ENCODE assay signal across 29 cellular contexts in the genomic region with DNA sequence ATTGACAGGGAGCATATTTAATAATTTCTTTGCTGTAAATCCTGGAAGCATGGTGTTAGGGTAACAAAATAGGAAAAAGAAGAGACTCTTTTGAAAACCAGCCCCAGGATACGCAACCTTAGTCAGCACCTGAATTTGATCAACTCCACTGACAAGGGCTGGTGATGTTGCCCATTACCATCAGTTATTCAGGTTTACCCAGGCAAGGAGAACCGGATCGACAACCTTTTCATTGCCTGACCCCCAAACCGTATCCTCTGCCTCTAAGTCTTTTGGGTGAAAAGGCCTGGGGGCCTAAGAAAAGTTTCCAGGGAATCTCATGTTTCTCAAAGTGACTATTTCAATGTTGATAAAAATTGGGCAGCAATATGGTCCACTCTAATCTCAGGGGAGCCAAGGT.
"Had no signal": no experiment of that assay in that cellular context is flagged by ENCODE, and none has a peak within 500 bp of the region (broad histone marks: within the 10 kb centered on the region; RNA-seq: fewer than 3 reads in every experiment).

No MANE protein-coding gene starts in this region.

- ATAC-seq: activated naive CD4-positive, alpha-beta T cell treated with anti-CD3 and anti-CD28 coated beads, Interleukin-2, amount 50 U/mL, for 72 hours; activated T-cell treated with anti-CD3 and anti-CD28 coated beads, Interleukin-2, amount 50 U/mL, for 72 hours; gastroesophageal sphincter had no signal

- DNase-seq: activated CD4-positive, alpha-beta memory T cell treated with anti-CD3 and anti-CD28 coated beads, Interleukin-2, amount 10 ng/mL, durations not matched to agents 7 days and 5 days; activated CD4-positive, alpha-beta T cell treated with anti-CD3 and anti-CD28 coated beads for 1 hour; activated CD4-positive, alpha-beta T cell treated with anti-CD3 and anti-CD28 coated beads for 4 hours; activated CD4-positive, alpha-beta T cell treated with anti-CD3 and anti-CD28 coated beads, Interleukin-2, amount 10 ng/mL, durations not matched to agents 7 days and 5 days; activated CD4-positive, alpha-beta T cell treated with anti-CD3 and anti-CD28 coated beads, Interleukin-2, amount 50 U/mL, for 4 hours; activated CD8-positive, alpha-beta memory T cell treated with anti-CD3 and anti-CD28 coated beads, Interleukin-2, amount 50 U/mL, for 48 hours; activated gamma-delta T cell; activated naive CD4-positive, alpha-beta T cell; activated naive CD4-positive, alpha-beta T cell treated with anti-CD3 and anti-CD28 coated beads, Interleukin-2, amount 10 ng/mL, durations not matched to agents 7 days and 5 days; activated naive CD8-positive, alpha-beta T cell treated with anti-CD3 and anti-CD28 coated beads, Interleukin-2, amount 10 ng/mL, durations not matched to agents 7 days and 5 days; activated T-cell treated with anti-CD3 and anti-CD28 coated beads for 4 hours; activated T-cell treated with anti-CD3 and anti-CD28 coated beads, Interleukin-2, amount 50 U/mL, for 24 hours; activated T-cell treated with anti-CD3 and anti-CD28 coated beads, Interleukin-2, amount 50 U/mL, for 72 hours; central memory CD4-positive, alpha-beta T cell; cerebellar nuclear complex; colonic mucosa; effector CD8-positive, alpha-beta T cell; esophagus squamous epithelium; foreskin melanocyte; T-helper 2 cell had no signal

- H3K36me3 ChIP-seq: ascending aorta, breast epithelium, cardiac muscle cell, colonic mucosa, esophagus squamous epithelium, gastroesophageal sphincter had no signal

- H3K9me3 ChIP-seq: ascending aorta, breast epithelium, colonic mucosa, esophagus squamous epithelium, gastroesophageal sphincter had no signal

- H3K4me1 ChIP-seq: ascending aorta, breast epithelium, colonic mucosa, esophagus squamous epithelium, gastroesophageal sphincter had no signal

- H3K4me3 ChIP-seq: ascending aorta, breast epithelium, cardiac muscle cell, colonic mucosa, esophagus squamous epithelium, gastroesophageal sphincter had no signal

- H3K27ac Mint-ChIP-seq: activated CD4-positive, alpha-beta memory T cell treated with anti-CD3 and anti-CD28 coated beads, Interleukin-2, amount 10 ng/mL, durations not matched to agents 7 days and 5 days; activated CD4-positive, alpha-beta T cell treated with anti-CD3 and anti-CD28 coated beads, Interleukin-2, amount 10 ng/mL, durations not matched to agents 7 days and 5 days; activated naive CD4-positive, alpha-beta T cell treated with anti-CD3 and anti-CD28 coated beads, Interleukin-2, amount 10 ng/mL, durations not matched to agents 7 days and 5 days; activated naive CD4-positive, alpha-beta T cell treated with anti-CD3 and anti-CD28 coated beads, Interleukin-2, amount 50 U/mL, for 72 hours; activated naive CD8-positive, alpha-beta T cell treated with anti-CD3 and anti-CD28 coated beads, Interleukin-2, amount 10 ng/mL, durations not matched to agents 7 days and 5 days; activated T-cell treated with anti-CD3 and anti-CD28 coated beads, Interleukin-2, amount 50 U/mL, for 24 hours; activated T-cell treated with anti-CD3 and anti-CD28 coated beads, Interleukin-2, amount 50 U/mL, for 72 hours; brain had no signal

- H3K27ac ChIP-seq: ascending aorta, breast epithelium, cardiac muscle cell, colonic mucosa, epithelial cell of prostate, esophagus squamous epithelium, gastroesophageal sphincter had no signal

- H3K27me3 Mint-ChIP-seq: activated CD4-positive, alpha-beta memory T cell treated with anti-CD3 and anti-CD28 coated beads, Interleukin-2, amount 10 ng/mL, durations not matched to agents 7 days and 5 days; activated CD4-positive, alpha-beta T cell treated with anti-CD3 and anti-CD28 coated beads, Interleukin-2, amount 10 ng/mL, durations not matched to agents 7 days and 5 days; activated naive CD8-positive, alpha-beta T cell treated with anti-CD3 and anti-CD28 coated beads, Interleukin-2, amount 10 ng/mL, durations not matched to agents 7 days and 5 days; activated T-cell treated with anti-CD3 and anti-CD28 coated beads, Interleukin-2, amount 50 U/mL, for 24 hours; brain had no signal

- FAIRE-seq: endometrium, endothelial cell of umbilical vein had no signal

- H3K4me1 Mint-ChIP-seq: activated CD4-positive, alpha-beta memory T cell treated with anti-CD3 and anti-CD28 coated beads, Interleukin-2, amount 10 ng/mL, durations not matched to agents 7 days and 5 days; activated CD4-positive, alpha-beta T cell treated with anti-CD3 and anti-CD28 coated beads, Interleukin-2, amount 10 ng/mL, durations not matched to agents 7 days and 5 days; activated naive CD4-positive, alpha-beta T cell treated with anti-CD3 and anti-CD28 coated beads, Interleukin-2, amount 10 ng/mL, durations not matched to agents 7 days and 5 days; activated naive CD8-positive, alpha-beta T cell treated with anti-CD3 and anti-CD28 coated beads, Interleukin-2, amount 10 ng/mL, durations not matched to agents 7 days and 5 days had no signal

- H3K4me3 Mint-ChIP-seq: activated CD4-positive, alpha-beta memory T cell treated with anti-CD3 and anti-CD28 coated beads, Interleukin-2, amount 10 ng/mL, durations not matched to agents 7 days and 5 days; activated CD4-positive, alpha-beta T cell treated with anti-CD3 and anti-CD28 coated beads, Interleukin-2, amount 10 ng/mL, durations not matched to agents 7 days and 5 days; activated naive CD4-positive, alpha-beta T cell treated with anti-CD3 and anti-CD28 coated beads, Interleukin-2, amount 10 ng/mL, durations not matched to agents 7 days and 5 days; activated naive CD8-positive, alpha-beta T cell treated with anti-CD3 and anti-CD28 coated beads, Interleukin-2, amount 10 ng/mL, durations not matched to agents 7 days and 5 days; activated T-cell treated with anti-CD3 and anti-CD28 coated beads, Interleukin-2, amount 50 U/mL, for 24 hours; activated T-cell treated with anti-CD3 and anti-CD28 coated beads, Interleukin-2, amount 50 U/mL, for 72 hours; brain had no signal

- H3K36me3 Mint-ChIP-seq: activated naive CD4-positive, alpha-beta T cell treated with anti-CD3 and anti-CD28 coated beads, Interleukin-2, amount 10 ng/mL, durations not matched to agents 7 days and 5 days; activated naive CD4-positive, alpha-beta T cell treated with anti-CD3 and anti-CD28 coated beads, Interleukin-2, amount 50 U/mL, for 72 hours; activated naive CD8-positive, alpha-beta T cell treated with anti-CD3 and anti-CD28 coated beads, Interleukin-2, amount 10 ng/mL, durations not matched to agents 7 days and 5 days; brain had no signal

- H3K27me3 ChIP-seq: ascending aorta, breast epithelium, colonic mucosa, esophagus squamous epithelium, gastroesophageal sphincter had no signal

- H3K9me3 Mint-ChIP-seq: activated CD4-positive, alpha-beta memory T cell treated with anti-CD3 and anti-CD28 coated beads, Interleukin-2, amount 10 ng/mL, durations not matched to agents 7 days and 5 days; activated CD4-positive, alpha-beta T cell treated with anti-CD3 and anti-CD28 coated beads, Interleukin-2, amount 10 ng/mL, durations not matched to agents 7 days and 5 days; activated naive CD4-positive, alpha-beta T cell treated with anti-CD3 and anti-CD28 coated beads, Interleukin-2, amount 10 ng/mL, durations not matched to agents 7 days and 5 days; activated naive CD4-positive, alpha-beta T cell treated with anti-CD3 and anti-CD28 coated beads, Interleukin-2, amount 50 U/mL, for 72 hours; activated T-cell treated with anti-CD3 and anti-CD28 coated beads, Interleukin-2, amount 50 U/mL, for 24 hours had no signal
